ENCODE assay signal across 11 cellular contexts in genomic region chr5:157045601-157046000, GRCh38. TPM values are rescaled to one million over a fixed set of nuclear protein-coding genes. Genes with fewer than 3 reads are reported as not detected.
"Had no signal": no experiment of that assay in that cellular context is flagged by ENCODE, and none has a peak within 500 bp of the region (broad histone marks: within the 10 kb centered on the region; RNA-seq: fewer than 3 reads in every experiment).

No MANE protein-coding gene starts in this region.

- H3K4me1 ChIP-seq: uterus had no signal

- DNase-seq: activated B cell treated with CpG ODN at 0.5 μM for 24 hours; activated CD4-positive, alpha-beta T cell treated with anti-CD3 and anti-CD28 coated beads, Interleukin-2, amount 10 ng/mL, durations not matched to agents 7 days and 5 days; activated T-cell treated with anti-CD3 and anti-CD28 coated beads for 4 hours; nephron progenitor cell; stimulated activated CD4-positive, alpha-beta T cell treated with anti-CD3 and anti-CD28 coated beads, Interleukin-12 subunit alpha, Interleukin-12 subunit beta, amount 100 ng/mL, for 4 hours; uterus had no signal

- H3K27ac ChIP-seq: coronary artery, uterus had no signal

- H3K36me3 ChIP-seq: uterus had no signal

- ATAC-seq: left lobe of liver, sciatic nerve had no signal

- H3K27me3 ChIP-seq: uterus had no signal

- H3K4me3 ChIP-seq: coronary artery, uterus had no signal

- H3K9me3 ChIP-seq: uterus had no signal

RNA-seq across cellular contexts. Expression of gene HAVCR1, which starts 13.3 kb away (rescaled TPM):
- total RNA-seq: activated B cell treated with CpG ODN at 0.5 μM for 24 hours, esophagus mucosa, pulmonary artery endothelial cell had no signal
